Comparison of ENCODE assay signal across 8 cellular contexts in the genomic region with DNA sequence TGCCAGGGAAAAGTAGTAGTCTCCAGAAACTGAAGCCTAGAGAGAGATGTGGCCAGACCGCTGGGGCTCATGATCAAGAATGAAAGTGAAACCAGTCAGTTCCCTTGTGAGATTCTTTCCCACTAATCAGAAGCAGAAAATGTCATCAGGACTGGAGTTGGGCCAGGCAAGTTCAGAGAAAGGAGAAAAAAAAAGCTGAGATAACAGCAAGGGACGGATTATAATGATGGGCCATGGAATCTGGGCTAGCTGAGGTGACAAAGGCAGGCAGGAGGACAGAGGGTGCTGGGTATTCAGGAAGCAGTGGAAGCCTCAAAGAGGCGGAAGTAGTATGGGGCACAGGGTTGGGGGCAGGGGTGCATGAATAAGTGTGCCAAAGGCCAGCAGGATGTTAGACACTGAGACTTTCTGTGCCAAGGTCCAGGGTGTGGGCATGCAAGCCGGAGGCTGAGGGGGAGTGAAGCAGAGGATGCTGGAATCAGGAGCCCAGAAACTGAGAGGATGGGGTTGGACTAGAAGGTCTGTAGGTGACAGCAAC. TPM values are rescaled to one million over a fixed set of nuclear protein-coding genes. Genes with fewer than 3 reads are reported as not detected.
A peak's percentile ranks its signal among the peaks of the same experiment; 100 is the strongest.
DNase-seq lines count a peak whose midpoint lies in the region; TF ChIP-seq lines count a peak whose summit lies in the region.

No MANE protein-coding gene starts in this region.

- H3K4me3 ChIP-seq in HFF-Myc (replicated peaks; ENCODE audit: low read depth, low read length): peak overlapping the region; percentile 41

- TF ChIP-seq CTCF in HFF-Myc (IDR thresholded peaks at IDR 0.05; ENCODE audit: low read depth, low read length, missing control alignments): no peak

- H3K36me3 Mint-ChIP-seq in activated naive CD4-positive, alpha-beta T cell treated with anti-CD3 and anti-CD28 coated beads, Interleukin-2, amount 10 ng/mL, durations not matched to agents 7 days and 5 days: peaks cover 27% of the 10 kb centered on the region

- peak; percentile 5 for DNase-seq in G401 (ENCODE audit: low spot score)
- peak; percentile 21 for DNase-seq in HFF-Myc (ENCODE audit: extremely low read depth, low read depth)
- DNase-seq in RPMI8226: peak; percentile 74
- peak; percentile 68 for DNase-seq in activated naive CD4-positive, alpha-beta T cell treated with anti-CD3 and anti-CD28 coated beads, Interleukin-2, amount 10 ng/mL, durations not matched to agents 7 days and 5 days
- DNase-seq in glomerular endothelial cell (ENCODE audit: extremely low read depth, low read depth, low spot score): peak; percentile 22
- peak; percentile 29 for DNase-seq in putamen (ENCODE audit: low spot score)
- no peak for DNase-seq in ecto neural progenitor cell (ENCODE audit: low spot score)
- no peak for DNase-seq in iPS-NIHi7 (ENCODE audit: extremely low spot score)

- CTCF ChIA-PET in activated naive CD4-positive, alpha-beta T cell treated with anti-CD3 and anti-CD28 coated beads, Interleukin-2, amount 10 ng/mL, durations not matched to agents 7 days and 5 days (lab: Charles Lee): interaction anchor here (2.4 kb wide), 1 partner anchor 101 kb away, joined by 8 read pairs; no protein-coding TSS in a partner anchor

- H3K4me1 Mint-ChIP-seq in activated naive CD4-positive, alpha-beta T cell treated with anti-CD3 and anti-CD28 coated beads, Interleukin-2, amount 10 ng/mL, durations not matched to agents 7 days and 5 days: peaks cover 36% of the 10 kb centered on the region

- peak overlapping the region; percentile 95 for H3K27ac Mint-ChIP-seq in activated naive CD4-positive, alpha-beta T cell treated with anti-CD3 and anti-CD28 coated beads, Interleukin-2, amount 10 ng/mL, durations not matched to agents 7 days and 5 days

- in situ Hi-C loops in G401 (cut with HindIII; ENCODE audit: low sequenced_read_pairs): no loop called here

- H3K4me3 Mint-ChIP-seq in activated naive CD4-positive, alpha-beta T cell treated with anti-CD3 and anti-CD28 coated beads, Interleukin-2, amount 10 ng/mL, durations not matched to agents 7 days and 5 days: peak overlapping the region; percentile 90

- no peaks in the 10 kb centered on the region for H3K27me3 Mint-ChIP-seq in activated naive CD4-positive, alpha-beta T cell treated with anti-CD3 and anti-CD28 coated beads, Interleukin-2, amount 10 ng/mL, durations not matched to agents 7 days and 5 days

- H3K9me3 Mint-ChIP-seq in activated naive CD4-positive, alpha-beta T cell treated with anti-CD3 and anti-CD28 coated beads, Interleukin-2, amount 10 ng/mL, durations not matched to agents 7 days and 5 days: no peaks in the 10 kb centered on the region

RNA-seq across cellular contexts. Expression of a gene that starts 2.5 kb away (rescaled TPM):
- total RNA-seq in G401 (2014; rRNA removed; shearing (Covaris generic)): 11.9 and 17.1 TPM in 2 replicates
- 12.4 and 19.4 TPM in 2 replicates for total RNA-seq in glomerular endothelial cell

RNA-seq across cellular contexts. Expression of a gene that starts 21.7 kb away (rescaled TPM):
- not detected in 2 replicates for total RNA-seq in G401 (2014; rRNA removed; shearing (Covaris generic))
- total RNA-seq in glomerular endothelial cell: not detected in 2 replicates

Comparison
In these comparisons a context has a peak if more than half of its experiments do, and no peak if none do; other contexts are left out.
1. DNase-seq: peak in G401 (single experiment), HFF-Myc (single experiment), RPMI8226 (single experiment), activated naive CD4-positive, alpha-beta T cell treated with anti-CD3 and anti-CD28 coated beads, Interleukin-2, amount 10 ng/mL, durations not matched to agents 7 days and 5 days (single experiment), glomerular endothelial cell (single experiment) and putamen (single experiment); none in ecto neural progenitor cell (single experiment) and iPS-NIHi7 (single experiment).